Comparison of ENCODE assay signal across 21 cellular contexts in the genomic region with DNA sequence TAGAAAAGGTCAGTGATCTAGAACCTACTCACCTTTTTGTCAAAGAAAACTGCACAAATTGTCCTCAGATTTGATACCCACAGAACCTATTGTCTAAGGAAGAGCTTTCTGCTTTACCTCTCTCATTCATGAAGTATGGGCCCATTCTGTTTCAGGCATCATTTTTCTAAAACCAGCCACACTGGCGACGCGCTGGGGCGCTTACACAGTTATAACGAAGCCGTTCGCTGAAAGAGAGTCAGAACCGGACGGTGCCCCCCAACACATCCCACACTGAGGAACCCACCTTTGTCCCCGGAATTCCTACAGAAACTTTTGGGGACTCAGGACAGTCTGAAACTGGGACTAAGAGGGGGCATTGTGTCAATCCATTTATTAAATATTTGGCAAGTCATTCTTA.
"Had no signal": no experiment of that assay in that cellular context is flagged by ENCODE, and none has a peak within 500 bp of the region (broad histone marks: within the 10 kb centered on the region; RNA-seq: fewer than 3 reads in every experiment).

No MANE protein-coding gene starts in this region.

- H3K9me3 ChIP-seq: neutrophil, pancreas, right lobe of liver, thyroid gland had no signal

- H3K9me3 Mint-ChIP-seq: activated naive CD4-positive, alpha-beta T cell treated with anti-CD3 and anti-CD28 coated beads, Interleukin-2, amount 50 U/mL, for 72 hours; stimulated activated effector memory CD8-positive, alpha-beta T cell treated with anti-CD3 and anti-CD28 coated beads, Interleukin-12 subunit alpha, Interleukin-12 subunit beta, amount 100 ng/mL, for 72 hours; T-helper 1 cell treated with Interleukin-12 subunit alpha and Interleukin-12 subunit beta and Interleukin-4 antibody, amounts not matched to agents 30 μg/mL and 1 μg/mL, for 36 hours had no signal

- DNase-seq: activated CD4-positive, alpha-beta T cell treated with anti-CD3 and anti-CD28 coated beads for 1 hour; activated CD4-positive, alpha-beta T cell treated with anti-CD3 and anti-CD28 coated beads, Interleukin-2, amount 50 U/mL, for 48 hours; activated gamma-delta T cell treated with Interleukin-2 at 50 U/mL for 16 hours; amniotic stem cell; erythroblast; heart left ventricle; immature natural killer cell; mesenchymal stem cell; natural killer cell; stimulated activated CD4-positive, alpha-beta T cell treated with anti-CD3 and anti-CD28 coated beads, Interleukin-4, amount 100 ng/mL, for 24 hours; thyroid gland had no signal

- H3K27ac Mint-ChIP-seq: activated naive CD4-positive, alpha-beta T cell treated with anti-CD3 and anti-CD28 coated beads, Interleukin-2, amount 50 U/mL, for 72 hours; immature natural killer cell; natural killer cell; stimulated activated effector memory CD8-positive, alpha-beta T cell treated with anti-CD3 and anti-CD28 coated beads, Interleukin-12 subunit alpha, Interleukin-12 subunit beta, amount 100 ng/mL, for 72 hours; T-helper 1 cell treated with Interleukin-12 subunit alpha and Interleukin-12 subunit beta and Interleukin-4 antibody, amounts not matched to agents 30 μg/mL and 1 μg/mL, for 36 hours had no signal

- H3K4me1 ChIP-seq: gastroesophageal sphincter, right lobe of liver, thyroid gland had no signal

- H3K36me3 ChIP-seq: gastroesophageal sphincter, heart left ventricle, neutrophil, pancreas, right lobe of liver, thyroid gland had no signal

- FAIRE-seq: endometrium, pancreas, urothelium cell line had no signal

- H3K4me1 Mint-ChIP-seq: immature natural killer cell; natural killer cell; stimulated activated effector memory CD8-positive, alpha-beta T cell treated with anti-CD3 and anti-CD28 coated beads, Interleukin-12 subunit alpha, Interleukin-12 subunit beta, amount 100 ng/mL, for 72 hours had no signal

- H3K27me3 ChIP-seq: gastroesophageal sphincter, heart left ventricle, neutrophil, pancreas, right lobe of liver, thyroid gland had no signal

- ATAC-seq: activated naive CD4-positive, alpha-beta T cell treated with anti-CD3 and anti-CD28 coated beads, Interleukin-2, amount 50 U/mL, for 72 hours; gastroesophageal sphincter; heart left ventricle; natural killer cell; right lobe of liver; stimulated activated effector memory CD8-positive, alpha-beta T cell treated with anti-CD3 and anti-CD28 coated beads, Interleukin-12 subunit alpha, Interleukin-12 subunit beta, amount 100 ng/mL, for 72 hours had no signal

- H3K36me3 Mint-ChIP-seq: activated naive CD4-positive, alpha-beta T cell treated with anti-CD3 and anti-CD28 coated beads, Interleukin-2, amount 50 U/mL, for 72 hours; immature natural killer cell; natural killer cell; stimulated activated effector memory CD8-positive, alpha-beta T cell treated with anti-CD3 and anti-CD28 coated beads, Interleukin-12 subunit alpha, Interleukin-12 subunit beta, amount 100 ng/mL, for 72 hours had no signal

- H3K4me3 Mint-ChIP-seq: immature natural killer cell; natural killer cell; stimulated activated effector memory CD8-positive, alpha-beta T cell treated with anti-CD3 and anti-CD28 coated beads, Interleukin-12 subunit alpha, Interleukin-12 subunit beta, amount 100 ng/mL, for 72 hours; T-helper 1 cell treated with Interleukin-12 subunit alpha and Interleukin-12 subunit beta and Interleukin-4 antibody, amounts not matched to agents 30 μg/mL and 1 μg/mL, for 36 hours had no signal

- H3K27ac ChIP-seq: gastroesophageal sphincter, heart left ventricle, neutrophil, pancreas, right lobe of liver, thyroid gland had no signal

- H3K4me3 ChIP-seq: gastroesophageal sphincter, heart left ventricle, pancreas, right lobe of liver, smooth muscle cell, thyroid gland had no signal
